ENCODE assay signal across 23 cellular contexts in genomic region chr6:10019851-10020250, GRCh38.
"Had no signal": no experiment of that assay in that cellular context is flagged by ENCODE, and none has a peak within 500 bp of the region (broad histone marks: within the 10 kb centered on the region; RNA-seq: fewer than 3 reads in every experiment).

No MANE protein-coding gene starts in this region.

- H3K4me1 ChIP-seq: colonic mucosa, esophagus muscularis mucosa, esophagus squamous epithelium, foreskin keratinocyte, gastrocnemius medialis, gastroesophageal sphincter, heart left ventricle, heart right ventricle had no signal

- H3K36me3 ChIP-seq: colonic mucosa, esophagus muscularis mucosa, esophagus squamous epithelium, gastrocnemius medialis, gastroesophageal sphincter, heart left ventricle, heart right ventricle had no signal

- H3K4me3 ChIP-seq: colonic mucosa, coronary artery, dorsolateral prefrontal cortex, esophagus muscularis mucosa, esophagus squamous epithelium, gastrocnemius medialis, gastroesophageal sphincter, heart left ventricle, heart right ventricle had no signal

- H3K9me3 ChIP-seq: colonic mucosa, esophagus muscularis mucosa, esophagus squamous epithelium, gastrocnemius medialis, gastroesophageal sphincter had no signal

- ATAC-seq: effector memory CD8-positive, alpha-beta T cell; esophagus mucosa; foreskin keratinocyte; gastrocnemius medialis; gastroesophageal sphincter; heart left ventricle; heart right ventricle had no signal

- DNase-seq: colonic mucosa; cortex of kidney; dermis blood vessel endothelial cell; dorsolateral prefrontal cortex; effector CD4-positive, alpha-beta T cell; effector CD8-positive, alpha-beta T cell; effector memory CD4-positive, alpha-beta T cell; effector memory CD8-positive, alpha-beta T cell; endodermal cell; erythroblast; esophagus squamous epithelium; foreskin fibroblast; foreskin keratinocyte; gastrocnemius medialis; glutamatergic neuron; head of caudate nucleus; heart left ventricle; heart right ventricle had no signal

- H3K27me3 ChIP-seq: colonic mucosa, esophagus squamous epithelium, foreskin keratinocyte, gastrocnemius medialis, heart left ventricle had no signal

- H3K27ac ChIP-seq: colonic mucosa, coronary artery, dorsolateral prefrontal cortex, epithelial cell of prostate, esophagus muscularis mucosa, esophagus squamous epithelium, foreskin keratinocyte, gastrocnemius medialis, gastroesophageal sphincter, heart left ventricle, heart right ventricle had no signal
